ENCODE assay signal across 8 cellular contexts in the genomic region with DNA sequence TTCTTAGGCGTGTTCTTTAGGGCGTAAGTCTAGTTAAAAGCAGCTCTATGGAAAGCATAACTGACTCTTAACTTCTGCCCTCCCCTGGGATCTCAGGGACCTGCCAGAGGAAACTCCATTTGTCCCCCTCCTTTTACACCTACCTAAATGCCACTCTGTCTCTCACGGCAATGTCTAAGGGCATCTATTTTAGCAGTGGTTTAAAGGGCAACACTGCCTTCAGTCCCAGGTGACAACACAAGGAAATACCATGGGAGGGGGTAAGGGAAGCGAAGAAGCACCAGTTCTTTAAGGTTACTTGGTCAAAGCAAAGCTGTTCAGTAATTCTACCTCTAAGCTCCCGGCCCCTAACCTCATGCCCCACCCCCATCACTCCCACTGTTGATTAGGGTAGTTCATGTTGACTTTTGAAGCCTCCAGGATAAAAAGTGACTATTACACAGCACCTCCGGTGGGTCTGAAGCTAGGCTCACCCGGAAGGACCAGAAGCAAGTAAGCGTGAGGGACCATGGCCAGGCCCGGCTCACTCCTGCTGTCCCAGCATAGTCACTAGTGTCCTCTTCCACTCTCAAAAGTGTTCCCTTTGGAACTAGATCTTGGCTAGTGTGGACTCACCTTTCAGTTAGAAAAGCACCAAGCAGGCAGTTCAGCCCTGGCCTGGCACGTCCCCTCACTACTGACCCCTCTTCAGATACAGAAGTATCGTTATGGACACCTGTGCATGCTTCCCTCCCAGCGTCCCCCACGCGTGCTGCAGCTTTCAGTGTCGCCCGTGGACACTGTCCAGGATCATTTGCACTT. TPM values are rescaled to one million over a fixed set of nuclear protein-coding genes. Genes with fewer than 3 reads are reported as not detected.
DNase-seq lines count a peak whose midpoint lies in the region; ATAC-seq and TF ChIP-seq lines count a peak whose summit lies in the region.

No MANE protein-coding gene starts in this region.

- peaks cover 53% of the 10 kb centered on the region for H3K79me2 ChIP-seq in PC-3 (ENCODE audit: low read length)
- no peaks in the 10 kb centered on the region for H3K79me2 ChIP-seq in neural progenitor cell (ENCODE audit: low read depth)

- H3K4me3 ChIP-seq in GM12865 (ENCODE audit: low read depth, low read length) (peak overlapping the region; percentile 89), PC-3 (ENCODE audit: low read length) (peak overlapping the region; percentile 74), psoas muscle (peak overlapping the region; percentile 66), neural progenitor cell (no peak overlapping the region)

- H3F3A ChIP-seq in PC-3 (ENCODE audit: low read length, unreplicated experiment) (peaks cover 3% of the 10 kb centered on the region), neural progenitor cell (ENCODE audit: low read depth) (no peaks in the 10 kb centered on the region)

- H3K9me3 Mint-ChIP-seq in neural progenitor cell, result no peaks in the 10 kb centered on the region

- H3K27ac Mint-ChIP-seq in neural progenitor cell, result no peak overlapping the region

- TF ChIP-seq CTCF in GM12865 (IDR thresholded peaks at IDR 0.05; ENCODE audit: insufficient read depth, low read depth, low read length, missing control alignments) (no peak), PC-3 (conservative IDR thresholded peaks at IDR 0.05; ENCODE audit: low read depth, low read length) (no peak), psoas muscle (IDR thresholded peaks at IDR 0.05) (no peak), GM13977 (IDR thresholded peaks at IDR 0.05; ENCODE audit: extremely low read depth, insufficient read depth, missing control alignments) (no peak), neural progenitor cell (IDR thresholded peaks at IDR 0.05) (no peak)

- H3K27me3 ChIP-seq in PC-3 (ENCODE audit: low read length) (no peaks in the 10 kb centered on the region), psoas muscle (ENCODE audit: insufficient read depth in 3 of 3, low read length in 2 of 3) (no peaks in the 10 kb centered on the region), neural progenitor cell (no peaks in the 10 kb centered on the region)

- BruUV-seq in PC-3 (replicated peaks; lab: Mats Ljungman, UMichigan), result no TSS peak

- in situ Hi-C loops in GM13977 (cut with MboI; ENCODE audit: low pct_unique_long_range_greater_than_20kb, low sequenced_read_pairs, unreplicated experiment), result no loop called here

- no peak overlapping the region for H3K9ac ChIP-seq in PC-3 (ENCODE audit: low read length)
- H3K9ac ChIP-seq in neural progenitor cell, result no peak overlapping the region

- H3K4me1 Mint-ChIP-seq in neural progenitor cell, result peaks cover 24% of the 10 kb centered on the region

- intact Hi-C loops in PC-3 (cut with micrococcal nuclease), result loop anchor here (5.0 kb wide), 1 partner anchor 47 kb away; the partner anchor contains the start of gene CYTH1
- intact Hi-C loops in psoas muscle (cut with DNase I), result loop anchor here (5.0 kb wide), 1 partner anchor 47 kb away; the partner anchor contains the start of gene CYTH1 (in 2 of the 2)

- H2AFZ ChIP-seq in PC-3 (ENCODE audit: low read length) (no peak overlapping the region), neural progenitor cell (replicated peaks) (no peak overlapping the region)

- ATAC-seq in PC-3 (no peak), psoas muscle (no peak)

- H3K27ac ChIP-seq in PC-3 (ENCODE audit: low read length) (peak overlapping the region; percentile 75), epithelial cell of prostate (peak overlapping the region; percentile 99), psoas muscle (peak overlapping the region; percentile 81), neural progenitor cell (no peak overlapping the region)

- DNase-seq in GM12865 (ENCODE audit: low read depth) (peak; percentile 67), PC-3 (no peak), epithelial cell of prostate (ENCODE audit: low read depth, low spot score) (no peak), psoas muscle (no peak), GM13977 (ENCODE audit: low spot score) (no peak), neural progenitor cell (ENCODE audit: low spot score) (no peak), DMS 273 (lab: John Stamatoyannopoulos, UW; ENCODE audit: unreplicated experiment) (no peak), NCI-H146 (lab: John Stamatoyannopoulos, UW) (no peak)

- H3K9me3 ChIP-seq in PC-3 (ENCODE audit: low read length), result no peaks in the 10 kb centered on the region
- no peaks in the 10 kb centered on the region for H3K9me3 ChIP-seq in psoas muscle
- no peaks in the 10 kb centered on the region for H3K9me3 ChIP-seq in neural progenitor cell (ENCODE audit: low read depth)

- no peak overlapping the region for H3K4me3 Mint-ChIP-seq in neural progenitor cell

- H3K4me1 ChIP-seq in PC-3 (ENCODE audit: insufficient read depth, low read length), result peaks cover 29% of the 10 kb centered on the region
- peaks cover 90% of the 10 kb centered on the region for H3K4me1 ChIP-seq in psoas muscle
- peaks cover 11% of the 10 kb centered on the region for H3K4me1 ChIP-seq in neural progenitor cell

- CTCF ChIA-PET in PC-3 (lab: Charles Lee), result interaction anchor here (0.5 to 1.0 kb wide), 2 partner anchors 11 to 14 kb away, joined by 3 read pairs; no protein-coding TSS in a partner anchor

- H3K36me3 Mint-ChIP-seq in neural progenitor cell, result no peaks in the 10 kb centered on the region

- WGBS in psoas muscle, 3 donors, result 40 to 54% (median 44%) methylated on average over 16 of the region's 16 CpGs

- no peaks in the 10 kb centered on the region for H3K36me3 ChIP-seq in PC-3 (ENCODE audit: low read depth, low read length)
- H3K36me3 ChIP-seq in psoas muscle (ENCODE audit: insufficient read depth in 1 of 2, low read depth in 1 of 2), result no peaks in the 10 kb centered on the region
- H3K36me3 ChIP-seq in neural progenitor cell, result no peaks in the 10 kb centered on the region

- H3K27me3 Mint-ChIP-seq in neural progenitor cell (ENCODE audit: insufficient read depth, low read depth), result no peaks in the 10 kb centered on the region

- POLR2A ChIA-PET in PC-3 (lab: Charles Lee; ENCODE audit: unreplicated experiment), result interaction anchor here (0.6 kb wide), 1 partner anchor 264 kb away, joined by 4 read pairs; no protein-coding TSS in a partner anchor

- H3K4me2 ChIP-seq in PC-3 (ENCODE audit: low read length), result peak overlapping the region; percentile 88
- no peak overlapping the region for H3K4me2 ChIP-seq in neural progenitor cell

- no peaks in the 10 kb centered on the region for H3K9me2 ChIP-seq in PC-3 (replicated peaks; ENCODE audit: low read length)

- H4K20me1 ChIP-seq in PC-3 (ENCODE audit: low read length) (peaks cover 18% of the 10 kb centered on the region), neural progenitor cell (ENCODE audit: low read depth) (peaks cover 17% of the 10 kb centered on the region)

RNA-seq across cellular contexts. Expression of gene CYTH1, which starts 47.0 kb away (rescaled TPM):
- total RNA-seq in PC-3 (2014; rRNA removed), result 29.7 and 37.7 TPM in 2 replicates
- 10 to 100 TPM; 25.6 to 40.4 (median 34.0) TPM for total RNA-seq in psoas muscle
- 10 to 100 TPM; 18.7 to 38.0 (median 23.9) TPM for polyA plus RNA-seq in psoas muscle
- total RNA-seq in neural progenitor cell (ENCODE audit: low replicate concordance), result 14.8 and 16.0 TPM in 2 replicates
